Comparison of ENCODE assay signal across 8 cellular contexts in genomic region chr11:68040121-68040956, GRCh38. TPM values are rescaled to one million over a fixed set of nuclear protein-coding genes. Genes with fewer than 3 reads are reported as not detected.
A peak's percentile ranks its signal among the peaks of the same experiment; 100 is the strongest.
DNase-seq lines count a peak whose midpoint lies in the region; ATAC-seq and TF ChIP-seq lines count a peak whose summit lies in the region.

No MANE protein-coding gene starts in this region.

- no peaks in the 10 kb centered on the region for H3K9me2 ChIP-seq in OCI-LY7 (ENCODE audit: insufficient read depth, low read length)

- peak overlapping the region; percentile 97 for H3K4me2 ChIP-seq in OCI-LY7 (ENCODE audit: low read length)

- BruUV-seq in OCI-LY7 (replicated peaks; lab: Mats Ljungman, UMichigan), result no TSS peak

- H3K27ac ChIP-seq in OCI-LY7 (ENCODE audit: low read depth, low read length, poor library complexity, severe bottlenecking), result peak overlapping the region; percentile 79

- POLR2A ChIA-PET in OCI-LY7 (lab: Charles Lee), result interaction anchor here (1.1 to 1.5 kb wide), 3 partner anchors 8 to 78 kb away, joined by 3 to 5 read pairs (median 3); partner anchors contain the start of gene NDUFS8

- H3K4me1 ChIP-seq in OCI-LY7 (ENCODE audit: insufficient read depth, low read length, poor library complexity, severe bottlenecking), result peaks cover 30% of the 10 kb centered on the region

- no peaks in the 10 kb centered on the region for H4K20me1 ChIP-seq in OCI-LY7 (ENCODE audit: insufficient read depth, low read length)

- H3K4me3 Mint-ChIP-seq in activated T-helper 17 cell treated with anti-CD3 and anti-CD28 coated beads, Interleukin-2, amount 50 U/mL, for 72 hours, result peak overlapping the region; percentile 91
- peak overlapping the region; percentile 72 for H3K4me3 Mint-ChIP-seq in osteocyte (ENCODE audit: unreplicated experiment)

- H2AFZ ChIP-seq in OCI-LY7 (ENCODE audit: low read length), result peak overlapping the region; percentile 39

- H3K36me3 ChIP-seq in OCI-LY7 (ENCODE audit: insufficient read depth, low read length), result peaks cover 44% of the 10 kb centered on the region

- H3K4me1 Mint-ChIP-seq in activated T-helper 17 cell treated with anti-CD3 and anti-CD28 coated beads, Interleukin-2, amount 50 U/mL, for 72 hours, result peaks cover 7% of the 10 kb centered on the region
- H3K4me1 Mint-ChIP-seq in osteocyte (ENCODE audit: unreplicated experiment), result peaks cover 38% of the 10 kb centered on the region

- ATAC-seq in HG02588 (IDR thresholded peaks at IDR 0.05; ENCODE audit: unreplicated experiment), result peak; percentile 48
- ATAC-seq in activated T-helper 17 cell treated with anti-CD3 and anti-CD28 coated beads, Interleukin-2, amount 50 U/mL, for 72 hours (replicated peaks), result peak; percentile 62
- ATAC-seq in HG02970 (IDR thresholded peaks at IDR 0.05; ENCODE audit: low FRiP score, unreplicated experiment), result no peak

- H3K27ac Mint-ChIP-seq in activated T-helper 17 cell treated with anti-CD3 and anti-CD28 coated beads, Interleukin-2, amount 50 U/mL, for 72 hours, result peak overlapping the region; percentile 94
- peak overlapping the region; percentile 84 for H3K27ac Mint-ChIP-seq in osteocyte (ENCODE audit: unreplicated experiment)

- peaks cover 37% of the 10 kb centered on the region for H3K36me3 Mint-ChIP-seq in activated T-helper 17 cell treated with anti-CD3 and anti-CD28 coated beads, Interleukin-2, amount 50 U/mL, for 72 hours (ENCODE audit: low read depth)
- peaks cover 2% of the 10 kb centered on the region for H3K36me3 Mint-ChIP-seq in osteocyte (ENCODE audit: unreplicated experiment)

- H3K27me3 Mint-ChIP-seq in activated T-helper 17 cell treated with anti-CD3 and anti-CD28 coated beads, Interleukin-2, amount 50 U/mL, for 72 hours, result no peaks in the 10 kb centered on the region
- no peaks in the 10 kb centered on the region for H3K27me3 Mint-ChIP-seq in osteocyte (ENCODE audit: unreplicated experiment)

- H3K79me2 ChIP-seq in OCI-LY7 (ENCODE audit: insufficient read depth, low read depth, low read length), result peaks cover 21% of the 10 kb centered on the region; the same call in 1 of the 2 replicates

- no peaks in the 10 kb centered on the region for H3K9me3 ChIP-seq in OCI-LY7 (ENCODE audit: low read length)

- intact Hi-C loops in OCI-LY7 (cut with micrococcal nuclease; ENCODE audit: unreplicated experiment), result loop anchor here (1.0 to 2.0 kb wide), 2 partner anchors 31 to 38 kb away; no protein-coding TSS in a partner anchor

- CTCF ChIA-PET in OCI-LY7 (lab: Charles Lee; ENCODE audit: unreplicated experiment), result no interaction called here

- DNase-seq in GM10266 (ENCODE audit: extremely low spot score) (peak; percentile 89), OCI-LY7 (ENCODE audit: low spot score) (peak; percentile 84), foreskin fibroblast (peak; percentile 63 to 85), osteocyte (ENCODE audit: extremely low spot score, unreplicated experiment) (peak; percentile 85), HK-2 (ENCODE audit: unreplicated experiment) (no peak)

- H3K4me3 ChIP-seq in OCI-LY7 (ENCODE audit: low read depth, low read length, poor library complexity, severe bottlenecking) (peak overlapping the region; percentile 79), foreskin fibroblast (ENCODE audit: low read depth in 1 of 2, low read length in 2 of 2) (peak overlapping the region; percentile 83 to 90)

- H3K9me3 Mint-ChIP-seq in activated T-helper 17 cell treated with anti-CD3 and anti-CD28 coated beads, Interleukin-2, amount 50 U/mL, for 72 hours, result no peaks in the 10 kb centered on the region
- no peaks in the 10 kb centered on the region for H3K9me3 Mint-ChIP-seq in osteocyte (ENCODE audit: unreplicated experiment)

- TF ChIP-seq CTCF in GM10266 (IDR thresholded peaks at IDR 0.05; ENCODE audit: control insufficient read depth, insufficient read depth, low read depth, missing control alignments), result no peak
- TF ChIP-seq CTCF in OCI-LY7 (conservative IDR thresholded peaks at IDR 0.05; ENCODE audit: low read length), result no peak
- TF ChIP-seq CTCF in foreskin fibroblast (IDR thresholded peaks at IDR 0.05; ENCODE audit: low read depth, low read length), result no peak
- TF ChIP-seq CTCF in osteocyte (IDR thresholded peaks at IDR 0.05), result no peak

RNA-seq across cellular contexts. Expression of gene TCIRG1, which starts 1.5 kb away (rescaled TPM):
- total RNA-seq in OCI-LY7 (2014; rRNA removed; shearing (Covaris generic)), result 148 and 199 TPM in 2 replicates
- total RNA-seq in OCI-LY7 (2022) (201 and 204 TPM in 2 replicates), osteocyte (53.0 and 54.2 TPM in 2 replicates)
- 100 to 1,000 TPM; 217 to 244 TPM for total RNA-seq in activated T-helper 17 cell treated with anti-CD3 and anti-CD28 coated beads, Interleukin-2, amount 50 U/mL, for 72 hours

RNA-seq across cellular contexts. Expression of gene NDUFS8, which starts 9.9 kb away (rescaled TPM):
- total RNA-seq in OCI-LY7 (2014; rRNA removed; shearing (Covaris generic)), result 152 and 173 TPM in 2 replicates
- total RNA-seq in OCI-LY7 (2022) (126 and 132 TPM in 2 replicates), osteocyte (134 and 143 TPM in 2 replicates)
- 100 to 1,000 TPM in 1 of 2 donors, 10 to 100 TPM in 1; 75.0 to 131 TPM for total RNA-seq in activated T-helper 17 cell treated with anti-CD3 and anti-CD28 coated beads, Interleukin-2, amount 50 U/mL, for 72 hours

RNA-seq across cellular contexts. Expression of gene ALDH3B1, which starts 30.2 kb away (rescaled TPM):
- 0.50 TPM in 1 of 2 replicates, not detected in the other for total RNA-seq in OCI-LY7 (2014; rRNA removed; shearing (Covaris generic))
- total RNA-seq in OCI-LY7 (2022) (0.53 and 0.65 TPM in 2 replicates), osteocyte (4.7 and 6.5 TPM in 2 replicates)
- total RNA-seq in activated T-helper 17 cell treated with anti-CD3 and anti-CD28 coated beads, Interleukin-2, amount 50 U/mL, for 72 hours, result under 1 TPM in 1 of 2 donors, not detected in 1; 0.08 TPM

RNA-seq across cellular contexts. Expression of gene UNC93B1, which starts 36.4 kb away (rescaled TPM):
- total RNA-seq in OCI-LY7 (2014; rRNA removed; shearing (Covaris generic)), result 39.6 and 44.0 TPM in 2 replicates
- 49.7 and 52.1 TPM in 2 replicates for total RNA-seq in OCI-LY7 (2022)
- 10 to 100 TPM; 13.1 to 14.8 TPM for total RNA-seq in activated T-helper 17 cell treated with anti-CD3 and anti-CD28 coated beads, Interleukin-2, amount 50 U/mL, for 72 hours
- total RNA-seq in osteocyte, result 26.0 and 29.3 TPM in 2 replicates
